ENCODE assay signal across 8 cellular contexts in genomic region chr7:104971290-104972071, GRCh38. TPM values are rescaled to one million over a fixed set of nuclear protein-coding genes. Genes with fewer than 3 reads are reported as not detected.
DNase-seq lines count a peak whose midpoint lies in the region; ATAC-seq, FAIRE-seq and TF ChIP-seq lines count a peak whose summit lies in the region.

No MANE protein-coding gene starts in this region.

- no peak for FAIRE-seq in GM19239 (lab: Jason Lieb, UNC)

- H3K4me3 ChIP-seq in cardiac fibroblast (replicated peaks in 1 of 2; ENCODE audit: low read depth in 2 of 2, low read length in 2 of 2) (no peak overlapping the region), left lung (no peak overlapping the region), thoracic aorta (no peak overlapping the region)

- intact Hi-C loops in left lung (cut with DNase I): no loop called here

- H3K36me3 ChIP-seq in left lung (no peaks in the 10 kb centered on the region), thoracic aorta (no peaks in the 10 kb centered on the region)

- H3K4me1 ChIP-seq in left lung (peaks cover 8 to 41% of the 10 kb centered on the region in 2 donors), thoracic aorta (ENCODE audit: control insufficient read depth in 1 of 2, low read depth in 2 of 2) (peaks cover 38 to 78% of the 10 kb centered on the region in 2 donors)

- H3K9me3 ChIP-seq in left lung (no peaks in the 10 kb centered on the region), thoracic aorta (no peaks in the 10 kb centered on the region)

- no peaks in the 10 kb centered on the region for H3K27me3 ChIP-seq in left lung
- H3K27me3 ChIP-seq in thoracic aorta (replicated peaks; ENCODE audit: insufficient read depth): no peaks in the 10 kb centered on the region

- DNase-seq in NCI-H1930 (lab: John Stamatoyannopoulos, UW) (peak; percentile 49 to 71), cardiac fibroblast (ENCODE audit: low read depth in 2 of 2) (peak; percentile 67 to 78), left lung (no peak), thoracic aorta (ENCODE audit: low spot score) (no peak), GM19239 (ENCODE audit: insufficient read length, low spot score) (no peak)

- H3K27ac ChIP-seq in left lung (peak overlapping the region; percentile 47 to 55), thoracic aorta (peak overlapping the region; percentile 70 to 83)

- ATAC-seq in left lung: peak; percentile 72
- ATAC-seq in thoracic aorta (ENCODE audit: insufficient number of reproducible peaks, low FRiP score, low read depth): peak; percentile 41
- ATAC-seq in GM21786 (IDR thresholded peaks at IDR 0.05; ENCODE audit: unreplicated experiment): no peak
- no peak for ATAC-seq in GM19023 (IDR thresholded peaks at IDR 0.05; ENCODE audit: unreplicated experiment)
- no peak for ATAC-seq in GM21737 (IDR thresholded peaks at IDR 0.05; ENCODE audit: unreplicated experiment)

- TF ChIP-seq CTCF in cardiac fibroblast (IDR thresholded peaks at IDR 0.05; ENCODE audit: low read depth, low read length) (no peak), left lung (IDR thresholded peaks at IDR 0.05) (no peak), thoracic aorta (IDR thresholded peaks at IDR 0.05) (peak; percentile 14)

RNA-seq across cellular contexts. Expression of gene KMT2E, which starts 42.5 kb away (rescaled TPM):
- total RNA-seq in left lung (10 to 100 TPM; 74.5 to 96.2 TPM), thoracic aorta (100 to 1,000 TPM; 139 to 140 TPM)

Comparison
In these comparisons a context has a peak if more than half of its experiments do, and no peak if none do; other contexts are left out.
1. DNase-seq: peak in NCI-H1930 (2 of 2) and cardiac fibroblast (2 of 2); none in left lung (0 of 2), thoracic aorta (single experiment) and GM19239 (single experiment).
2. ATAC-seq: peak in left lung (single experiment) and thoracic aorta (single experiment); none in GM21786 (single experiment), GM19023 (single experiment) and GM21737 (single experiment).